Comparison of ENCODE assay signal across 8 cellular contexts in the genomic region with DNA sequence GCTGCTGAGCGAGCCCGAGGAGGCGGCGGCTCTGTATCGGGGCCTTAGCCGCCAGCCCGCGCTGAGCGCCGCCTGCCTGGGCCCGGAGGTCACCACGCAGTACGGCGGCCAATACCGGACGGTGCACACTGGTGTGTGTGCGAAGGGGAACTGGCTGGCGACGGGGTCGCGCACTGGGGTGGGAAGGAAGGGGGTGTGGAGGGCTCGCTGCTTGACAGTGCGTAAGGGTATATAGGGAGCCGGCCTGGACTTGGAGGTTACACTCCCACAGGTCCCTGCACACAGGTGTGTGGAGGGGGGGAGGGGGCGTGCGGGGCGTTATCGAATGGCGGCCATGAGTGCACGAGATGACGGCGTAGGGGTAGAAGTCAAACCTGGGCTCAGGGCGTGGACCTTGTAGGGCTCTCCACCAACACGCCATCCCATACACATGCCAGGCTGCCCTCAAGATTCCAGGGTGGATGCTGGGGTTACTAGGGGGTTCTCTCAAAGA. TPM values are rescaled to one million over a fixed set of nuclear protein-coding genes. Genes with fewer than 3 reads are reported as not detected.
DNase-seq lines count a peak whose midpoint lies in the region; ATAC-seq, FAIRE-seq and TF ChIP-seq lines count a peak whose summit lies in the region.

No MANE protein-coding gene starts in this region.

- H3K4me3 ChIP-seq in BLaER1 (peak overlapping the region; percentile 94), MG63 (peak overlapping the region; percentile 77), bronchial epithelial cell (ENCODE audit: low read depth, low read length) (peak overlapping the region; percentile 85), mucosa of descending colon (peak overlapping the region; percentile 85), upper lobe of right lung (peak overlapping the region; percentile 90)

- intact Hi-C loops in mucosa of descending colon (cut with DNase I, micrococcal nuclease) = loop anchor here in 1 of 2 donors (5.0 kb wide), 1 partner anchor 132 kb away; no protein-coding TSS in a partner anchor
- intact Hi-C loops in upper lobe of right lung (cut with DNase I) = no loop called here

- H3K9ac ChIP-seq in BLaER1 = peak overlapping the region; percentile 89

- H3K36me3 ChIP-seq in BLaER1 (peaks cover 42% of the 10 kb centered on the region), MG63 (no peaks in the 10 kb centered on the region), bronchial epithelial cell (ENCODE audit: control insufficient read depth, insufficient read depth, low read length) (peaks cover 31% of the 10 kb centered on the region), mucosa of descending colon (ENCODE audit: low read depth) (no peaks in the 10 kb centered on the region), upper lobe of right lung (peaks cover 36% of the 10 kb centered on the region)

- peaks cover 53% of the 10 kb centered on the region; the same call in 1 of the 2 replicates for H4K20me1 ChIP-seq in BLaER1

- peaks cover 50% of the 10 kb centered on the region for H3K4me1 ChIP-seq in BLaER1
- H3K4me1 ChIP-seq in mucosa of descending colon (ENCODE audit: low read depth) = peaks cover 13% of the 10 kb centered on the region
- peaks cover 12% of the 10 kb centered on the region for H3K4me1 ChIP-seq in upper lobe of right lung

- H3K27ac ChIP-seq in BLaER1 (peak overlapping the region; percentile 95), upper lobe of right lung (peak overlapping the region; percentile 93)

- ATAC-seq in GM21717 (IDR thresholded peaks at IDR 0.05; ENCODE audit: unreplicated experiment) (peak; percentile 6), mucosa of descending colon (peak; percentile 36), upper lobe of right lung (peak; percentile 39)

- peak overlapping the region; percentile 99 for H3K4me2 ChIP-seq in BLaER1

- no peaks in the 10 kb centered on the region for H3K9me3 ChIP-seq in BLaER1
- no peaks in the 10 kb centered on the region for H3K9me3 ChIP-seq in MG63
- H3K9me3 ChIP-seq in mucosa of descending colon = no peaks in the 10 kb centered on the region
- H3K9me3 ChIP-seq in upper lobe of right lung = no peaks in the 10 kb centered on the region

- FAIRE-seq in bronchial epithelial cell (lab: Jason Lieb, UNC) = no peak

- DNase-seq in MG63 = no peak
- DNase-seq in bronchial epithelial cell (ENCODE audit: low read depth) = no peak
- DNase-seq in mucosa of descending colon = peak in 2 of 3 donors; percentile 58 to 77
- no peak for DNase-seq in upper lobe of right lung
- DNase-seq in GF-D8 (lab: John Stamatoyannopoulos, UW) = no peak
- DNase-seq in NCI-H1417 treated with DMSO at 0.1 percent for 48 hours (lab: John Stamatoyannopoulos, UW) = no peak

- TF ChIP-seq CTCF in bronchial epithelial cell (IDR thresholded peaks at IDR 0.05; ENCODE audit: insufficient read depth, low read length, severe bottlenecking) (no peak), mucosa of descending colon (IDR thresholded peaks at IDR 0.05) (no peak), upper lobe of right lung (IDR thresholded peaks at IDR 0.05) (peak; percentile 2)

- no peaks in the 10 kb centered on the region for H3K27me3 ChIP-seq in BLaER1
- no peaks in the 10 kb centered on the region for H3K27me3 ChIP-seq in MG63
- H3K27me3 ChIP-seq in bronchial epithelial cell (ENCODE audit: control insufficient read depth, insufficient read depth, low read length) = no peaks in the 10 kb centered on the region
- H3K27me3 ChIP-seq in upper lobe of right lung = no peaks in the 10 kb centered on the region

RNA-seq across cellular contexts. Expression of gene APEH, which starts 0.4 kb away (rescaled TPM):
- total RNA-seq in MG63 (2014; rRNA removed; shearing (Covaris generic); ENCODE audit: low replicate concordance) = 53.9 and 87.5 TPM in 2 replicates
- total RNA-seq in bronchial epithelial cell (156 and 163 TPM in 2 replicates), mucosa of descending colon (100 to 1,000 TPM; 110 to 176 (median 142) TPM), upper lobe of right lung (88.5 TPM)

RNA-seq across cellular contexts. Expression of gene MST1, which starts 14.7 kb away (rescaled TPM):
- total RNA-seq in MG63 (2014; rRNA removed; shearing (Covaris generic); ENCODE audit: low replicate concordance) = 0.33 TPM in 1 of 2 replicates, not detected in the other
- total RNA-seq in bronchial epithelial cell (4.7 and 7.6 TPM in 2 replicates), mucosa of descending colon (10 to 100 TPM; 16.8 to 55.9 (median 18.8) TPM), upper lobe of right lung (23.7 TPM)

RNA-seq across cellular contexts. Expression of gene RNF123, which starts 14.8 kb away (rescaled TPM):
- 8.5 TPM in 2 replicates for total RNA-seq in MG63 (2014; rRNA removed; shearing (Covaris generic); ENCODE audit: low replicate concordance)
- total RNA-seq in bronchial epithelial cell = 17.6 and 21.5 TPM in 2 replicates
- 10 to 100 TPM; 45.5 to 58.1 (median 51.0) TPM for total RNA-seq in mucosa of descending colon
- total RNA-seq in upper lobe of right lung = 41.4 TPM

RNA-seq across cellular contexts. Expression of gene AMIGO3, which starts 44.9 kb away (rescaled TPM):
- total RNA-seq in MG63 (2014; rRNA removed; shearing (Covaris generic); ENCODE audit: low replicate concordance) = 2.1 TPM in 1 of 2 replicates, not detected in the other
- total RNA-seq in bronchial epithelial cell (not detected in 2 replicates), mucosa of descending colon (not detected), upper lobe of right lung (0.26 TPM)

RNA-seq across cellular contexts. Expression of gene GMPPB, which starts 49.2 kb away (rescaled TPM):
- total RNA-seq in MG63 (2014; rRNA removed; shearing (Covaris generic); ENCODE audit: low replicate concordance) = 16.8 and 19.4 TPM in 2 replicates
- total RNA-seq in bronchial epithelial cell (28.4 and 57.7 TPM in 2 replicates), mucosa of descending colon (10 to 100 TPM; 36.0 to 60.5 (median 47.4) TPM), upper lobe of right lung (34.8 TPM)

Comparison
In these comparisons a context has a peak if more than half of its experiments do, and no peak if none do; other contexts are left out.
1. DNase-seq: peak in mucosa of descending colon (2 of 3); none in MG63 (single experiment), bronchial epithelial cell (single experiment), upper lobe of right lung (single experiment), GF-D8 (single experiment) and NCI-H1417 treated with DMSO at 0.1 percent for 48 hours (single experiment).
2. Peak in every context shown above with its lines, with median percentiles within 50 percentile points of each other: H3K4me3 ChIP-seq and ATAC-seq.